2 cellular contexts compared by ENCODE assay signal in genomic region chr11:118239509-118239908, GRCh38.
TF ChIP-seq lines count a peak whose summit lies in the region.

No MANE protein-coding gene starts in this region.

TF ChIP-seq in liver, 16 proteins besides CTCF, POLR2A, EP300 and RAD21:
- no peak for TF ChIP-seq NR2F2 (IDR thresholded peaks at IDR 0.05)
- TF ChIP-seq TAF1 (conservative IDR thresholded peaks at IDR 0.05), result no peak
- TF ChIP-seq ATF3 (IDR thresholded peaks at IDR 0.05), result no peak
- no peak for TF ChIP-seq MAX (IDR thresholded peaks at IDR 0.05)
- TF ChIP-seq YY1 (IDR thresholded peaks at IDR 0.05), result no peak
- TF ChIP-seq RXRA (IDR thresholded peaks at IDR 0.05), result no peak
- TF ChIP-seq HNF4G (IDR thresholded peaks at IDR 0.05), result no peak
- TF ChIP-seq FOXA2 (IDR thresholded peaks at IDR 0.05), result no peak
- no peak for TF ChIP-seq FOXA1 (IDR thresholded peaks at IDR 0.05)
- no peak for TF ChIP-seq ZBTB33 (IDR thresholded peaks at IDR 0.05)
- no peak for TF ChIP-seq REST (IDR thresholded peaks at IDR 0.05)
- TF ChIP-seq HNF4A (conservative IDR thresholded peaks at IDR 0.05), result no peak
TF ChIP-seq in liver: peak in this region for 0.

TF ChIP-seq in HepG2, 621 proteins besides CTCF, POLR2A, EP300 and RAD21:
- TF ChIP-seq ARHGAP35 (CRISPR knock-in tag; IDR thresholded peaks at IDR 0.05; ENCODE audit: borderline replicate concordance) (no peak), GABPA (IDR thresholded peaks at IDR 0.05; ENCODE audit: low read depth, low read length) (no peak), GABPA (CRISPR knock-in tag; IDR thresholded peaks at IDR 0.05; ENCODE audit: low read depth) (no peak), ZNF83 (CRISPR knock-in tag; IDR thresholded peaks at IDR 0.05; ENCODE audit: borderline replicate concordance) (no peak)
TF ChIP-seq in HepG2: peak in this region for 0.
